40 cellular contexts compared by ENCODE assay signal in genomic region chr19:39607561-39607960, GRCh38. TPM values are rescaled to one million over a fixed set of nuclear protein-coding genes. Genes with fewer than 3 reads are reported as not detected.
"Had no signal": no experiment of that assay in that cellular context is flagged by ENCODE, and none has a peak within 500 bp of the region (broad histone marks: within the 10 kb centered on the region; RNA-seq: fewer than 3 reads in every experiment).

No MANE protein-coding gene starts in this region.

- H3K9me3 ChIP-seq: adrenal gland, ascending aorta had no signal

- H3K4me3 Mint-ChIP-seq: activated B cell treated with CpG ODN at 0.5 μM for 24 hours; activated CD4-positive, alpha-beta memory T cell treated with anti-CD3 and anti-CD28 coated beads for 36 hours; activated CD4-positive, alpha-beta T cell treated with anti-CD3 and anti-CD28 coated beads, Interleukin-2, amount 10 ng/mL, durations not matched to agents 24 days and 14 days; activated CD8-positive, alpha-beta T cell treated with anti-CD3 and anti-CD28 coated beads for 36 hours; activated naive CD8-positive, alpha-beta T cell treated with anti-CD3 and anti-CD28 coated beads for 36 hours; activated T-cell treated with anti-CD3 and anti-CD28 coated beads, Interleukin-2, amount 50 U/mL, for 4 hours; activated T-cell treated with anti-CD3 and anti-CD28 coated beads, Interleukin-2, amount 50 U/mL, for 72 hours; activated T-helper 1 cell treated with anti-CD3 and anti-CD28 coated beads, Interleukin-12 subunit alpha, Interleukin-12 subunit beta, Interleukin-2, Interleukin-4 antibody, amounts not matched to agents 30 ng/mL and 10 ng/mL and 1 ng/mL, durations not matched to agents 14 hours and 24 hours and 36 hours; activated T-helper 17 cell treated with anti-CD3 and anti-CD28 coated beads, Interleukin-2, amount 50 U/mL, for 72 hours; brain; central memory CD8-positive, alpha-beta T cell; T-helper 1 cell treated with Interleukin-12 subunit alpha and Interleukin-12 subunit beta and Interleukin-4 antibody, amounts not matched to agents 30 μg/mL and 1 μg/mL, for 36 hours; T-helper 2 cell treated with Interferon-gamma antibody and Interleukin-4, amounts not matched to agents 5 μg/mL and 100 μg/mL, for 36 hours had no signal

- FAIRE-seq: TTC549 had no signal

- H3K4me3 ChIP-seq: adrenal gland, ascending aorta, cardiac muscle cell had no signal

- H3K27ac Mint-ChIP-seq: activated B cell treated with CpG ODN at 0.5 μM for 24 hours; activated CD4-positive, alpha-beta memory T cell treated with anti-CD3 and anti-CD28 coated beads for 36 hours; activated CD4-positive, alpha-beta T cell treated with anti-CD3 and anti-CD28 coated beads, Interleukin-2, amount 10 ng/mL, durations not matched to agents 24 days and 14 days; activated CD8-positive, alpha-beta T cell treated with anti-CD3 and anti-CD28 coated beads for 36 hours; activated naive CD4-positive, alpha-beta T cell treated with anti-CD3 and anti-CD28 coated beads, Interleukin-2, amount 50 U/mL, for 72 hours; activated naive CD8-positive, alpha-beta T cell treated with anti-CD3 and anti-CD28 coated beads for 36 hours; activated T-cell treated with anti-CD3 and anti-CD28 coated beads, Interleukin-2, amount 50 U/mL, for 72 hours; activated T-helper 1 cell treated with anti-CD3 and anti-CD28 coated beads, Interleukin-12 subunit alpha, Interleukin-12 subunit beta, Interleukin-2, Interleukin-4 antibody, amounts not matched to agents 30 ng/mL and 10 ng/mL and 1 ng/mL, durations not matched to agents 14 hours and 24 hours and 36 hours; activated T-helper 17 cell treated with anti-CD3 and anti-CD28 coated beads, Interleukin-2, amount 50 U/mL, for 72 hours; brain; T-helper 1 cell treated with Interleukin-12 subunit alpha and Interleukin-12 subunit beta and Interleukin-4 antibody, amounts not matched to agents 30 μg/mL and 1 μg/mL, for 36 hours; T-helper 2 cell treated with Interferon-gamma antibody and Interleukin-4, amounts not matched to agents 5 μg/mL and 100 μg/mL, for 36 hours had no signal

- DNase-seq: activated B cell treated with CpG ODN at 0.5 μM for 24 hours; activated CD4-positive, alpha-beta memory T cell treated with anti-CD3 and anti-CD28 coated beads for 36 hours; activated CD4-positive, alpha-beta T cell treated with anti-CD3 and anti-CD28 coated beads for 4 hours; activated CD4-positive, alpha-beta T cell treated with anti-CD3 and anti-CD28 coated beads, Interleukin-2, amount 10 ng/mL, durations not matched to agents 24 days and 14 days; activated CD4-positive, alpha-beta T cell treated with anti-CD3 and anti-CD28 coated beads, Interleukin-2, amount 50 U/mL, for 1 hour; activated CD4-positive, alpha-beta T cell treated with anti-CD3 and anti-CD28 coated beads, Interleukin-2, amount 50 U/mL, for 4 hours; activated CD4-positive, CD25-positive, alpha-beta regulatory T cell treated with anti-CD3 and anti-CD28 coated beads, Interleukin-2, amount 50 U/mL, for 72 hours; activated CD8-positive, alpha-beta memory T cell treated with anti-CD3 and anti-CD28 coated beads, Interleukin-2, amount 50 U/mL, for 4 hours; activated CD8-positive, alpha-beta T cell treated with anti-CD3 and anti-CD28 coated beads for 36 hours; activated effector memory CD4-positive, alpha-beta T cell treated with anti-CD3 and anti-CD28 coated beads, Interleukin-2, amount 50 U/mL, for 16 hours; activated gamma-delta T cell treated with Interleukin-2 at 50 U/mL for 16 hours; activated naive CD4-positive, alpha-beta T cell; activated naive CD4-positive, alpha-beta T cell treated with anti-CD3 and anti-CD28 coated beads, Interleukin-2, amount 50 U/mL, for 16 hours; activated naive CD8-positive, alpha-beta T cell treated with anti-CD3 and anti-CD28 coated beads for 36 hours; activated T-cell treated with anti-CD3 and anti-CD28 coated beads for 4 hours; activated T-cell treated with anti-CD3 and anti-CD28 coated beads, Interleukin-2, amount 50 U/mL, for 1 hour; activated T-cell treated with anti-CD3 and anti-CD28 coated beads, Interleukin-2, amount 50 U/mL, for 4 hours; activated T-cell treated with anti-CD3 and anti-CD28 coated beads, Interleukin-2, amount 50 U/mL, for 72 hours; adrenal gland; amniotic stem cell; anterior cingulate cortex; caudate nucleus; cerebellar nuclear complex; T-helper 1 cell; T-helper 2 cell; T-helper 9 cell had no signal

- H3K9me3 Mint-ChIP-seq: activated CD4-positive, alpha-beta memory T cell treated with anti-CD3 and anti-CD28 coated beads for 36 hours; activated CD8-positive, alpha-beta T cell treated with anti-CD3 and anti-CD28 coated beads for 36 hours; activated naive CD8-positive, alpha-beta T cell treated with anti-CD3 and anti-CD28 coated beads for 36 hours; activated T-cell treated with anti-CD3 and anti-CD28 coated beads, Interleukin-2, amount 50 U/mL, for 4 hours; activated T-helper 17 cell treated with anti-CD3 and anti-CD28 coated beads, Interleukin-2, amount 50 U/mL, for 72 hours; brain; central memory CD8-positive, alpha-beta T cell; T-helper 2 cell treated with Interferon-gamma antibody and Interleukin-4, amounts not matched to agents 5 μg/mL and 100 μg/mL, for 36 hours had no signal

- ATAC-seq: activated CD8-positive, alpha-beta T cell treated with anti-CD3 and anti-CD28 coated beads for 36 hours; activated naive CD4-positive, alpha-beta T cell treated with anti-CD3 and anti-CD28 coated beads, Interleukin-2, amount 50 U/mL, for 72 hours; activated T-cell treated with anti-CD3 and anti-CD28 coated beads, Interleukin-2, amount 50 U/mL, for 4 hours; activated T-cell treated with anti-CD3 and anti-CD28 coated beads, Interleukin-2, amount 50 U/mL, for 72 hours; activated T-helper 17 cell treated with anti-CD3 and anti-CD28 coated beads, Interleukin-2, amount 50 U/mL, for 72 hours had no signal

- H3K27ac ChIP-seq: adrenal gland, ascending aorta, cardiac muscle cell, VCaP had no signal

- H3K27me3 ChIP-seq: adrenal gland, ascending aorta, cardiac muscle cell had no signal

- H3K36me3 Mint-ChIP-seq: activated CD4-positive, alpha-beta memory T cell treated with anti-CD3 and anti-CD28 coated beads for 36 hours; activated naive CD4-positive, alpha-beta T cell treated with anti-CD3 and anti-CD28 coated beads, Interleukin-2, amount 50 U/mL, for 72 hours; activated naive CD8-positive, alpha-beta T cell treated with anti-CD3 and anti-CD28 coated beads for 36 hours; brain had no signal

- H3K4me1 Mint-ChIP-seq: activated B cell treated with CpG ODN at 0.5 μM for 24 hours; activated CD4-positive, alpha-beta T cell treated with anti-CD3 and anti-CD28 coated beads, Interleukin-2, amount 10 ng/mL, durations not matched to agents 24 days and 14 days; activated T-helper 17 cell treated with anti-CD3 and anti-CD28 coated beads, Interleukin-2, amount 50 U/mL, for 72 hours; brain; central memory CD8-positive, alpha-beta T cell had no signal

- H3K4me1 ChIP-seq: adrenal gland, ascending aorta had no signal

- H3K36me3 ChIP-seq: adrenal gland, ascending aorta, cardiac muscle cell had no signal

RNA-seq across cellular contexts. Expression of gene LGALS13, which starts 5.2 kb away (rescaled TPM):
- total RNA-seq: activated B cell treated with CpG ODN at 0.5 μM for 24 hours; activated CD4-positive, alpha-beta memory T cell treated with anti-CD3 and anti-CD28 coated beads for 36 hours; activated CD4-positive, alpha-beta T cell treated with anti-CD3 and anti-CD28 coated beads, Interleukin-2, amount 10 ng/mL, durations not matched to agents 24 days and 14 days; activated CD8-positive, alpha-beta memory T cell treated with anti-CD3 and anti-CD28 coated beads for 36 hours; activated CD8-positive, alpha-beta T cell treated with anti-CD3 and anti-CD28 coated beads for 36 hours; activated naive CD4-positive, alpha-beta T cell treated with anti-CD3 and anti-CD28 coated beads, Interleukin-2, amount 50 U/mL, for 72 hours; activated naive CD8-positive, alpha-beta T cell treated with anti-CD3 and anti-CD28 coated beads for 36 hours; activated T-cell treated with anti-CD3 and anti-CD28 coated beads, Interleukin-2, amount 50 U/mL, for 4 hours; activated T-cell treated with anti-CD3 and anti-CD28 coated beads, Interleukin-2, amount 50 U/mL, for 72 hours; activated T-helper 1 cell treated with anti-CD3 and anti-CD28 coated beads, Interleukin-12 subunit alpha, Interleukin-12 subunit beta, Interleukin-2, Interleukin-4 antibody, amounts not matched to agents 30 ng/mL and 10 ng/mL and 1 ng/mL, durations not matched to agents 14 hours and 24 hours and 36 hours; activated T-helper 17 cell treated with anti-CD3 and anti-CD28 coated beads, Interleukin-2, amount 50 U/mL, for 72 hours; adrenal gland; ascending aorta; bronchial epithelial cell; cardiac muscle cell; chondrocyte had no signal
- polyA plus RNA-seq: adrenal gland, cardiac muscle cell had no signal

RNA-seq across cellular contexts. Expression of gene LGALS16, which starts 48.2 kb away (rescaled TPM):
- total RNA-seq: activated B cell treated with CpG ODN at 0.5 μM for 24 hours; activated CD4-positive, alpha-beta memory T cell treated with anti-CD3 and anti-CD28 coated beads for 36 hours; activated CD4-positive, alpha-beta T cell treated with anti-CD3 and anti-CD28 coated beads, Interleukin-2, amount 10 ng/mL, durations not matched to agents 24 days and 14 days; activated CD8-positive, alpha-beta memory T cell treated with anti-CD3 and anti-CD28 coated beads for 36 hours; activated CD8-positive, alpha-beta T cell treated with anti-CD3 and anti-CD28 coated beads for 36 hours; activated naive CD4-positive, alpha-beta T cell treated with anti-CD3 and anti-CD28 coated beads, Interleukin-2, amount 50 U/mL, for 72 hours; activated naive CD8-positive, alpha-beta T cell treated with anti-CD3 and anti-CD28 coated beads for 36 hours; activated T-cell treated with anti-CD3 and anti-CD28 coated beads, Interleukin-2, amount 50 U/mL, for 4 hours; activated T-cell treated with anti-CD3 and anti-CD28 coated beads, Interleukin-2, amount 50 U/mL, for 72 hours; activated T-helper 1 cell treated with anti-CD3 and anti-CD28 coated beads, Interleukin-12 subunit alpha, Interleukin-12 subunit beta, Interleukin-2, Interleukin-4 antibody, amounts not matched to agents 30 ng/mL and 10 ng/mL and 1 ng/mL, durations not matched to agents 14 hours and 24 hours and 36 hours; activated T-helper 17 cell treated with anti-CD3 and anti-CD28 coated beads, Interleukin-2, amount 50 U/mL, for 72 hours; adrenal gland; ascending aorta; bronchial epithelial cell; cardiac muscle cell; chondrocyte had no signal
- polyA plus RNA-seq: adrenal gland, cardiac muscle cell had no signal
